ENCODE assay signal across 8 cellular contexts in the genomic region with DNA sequence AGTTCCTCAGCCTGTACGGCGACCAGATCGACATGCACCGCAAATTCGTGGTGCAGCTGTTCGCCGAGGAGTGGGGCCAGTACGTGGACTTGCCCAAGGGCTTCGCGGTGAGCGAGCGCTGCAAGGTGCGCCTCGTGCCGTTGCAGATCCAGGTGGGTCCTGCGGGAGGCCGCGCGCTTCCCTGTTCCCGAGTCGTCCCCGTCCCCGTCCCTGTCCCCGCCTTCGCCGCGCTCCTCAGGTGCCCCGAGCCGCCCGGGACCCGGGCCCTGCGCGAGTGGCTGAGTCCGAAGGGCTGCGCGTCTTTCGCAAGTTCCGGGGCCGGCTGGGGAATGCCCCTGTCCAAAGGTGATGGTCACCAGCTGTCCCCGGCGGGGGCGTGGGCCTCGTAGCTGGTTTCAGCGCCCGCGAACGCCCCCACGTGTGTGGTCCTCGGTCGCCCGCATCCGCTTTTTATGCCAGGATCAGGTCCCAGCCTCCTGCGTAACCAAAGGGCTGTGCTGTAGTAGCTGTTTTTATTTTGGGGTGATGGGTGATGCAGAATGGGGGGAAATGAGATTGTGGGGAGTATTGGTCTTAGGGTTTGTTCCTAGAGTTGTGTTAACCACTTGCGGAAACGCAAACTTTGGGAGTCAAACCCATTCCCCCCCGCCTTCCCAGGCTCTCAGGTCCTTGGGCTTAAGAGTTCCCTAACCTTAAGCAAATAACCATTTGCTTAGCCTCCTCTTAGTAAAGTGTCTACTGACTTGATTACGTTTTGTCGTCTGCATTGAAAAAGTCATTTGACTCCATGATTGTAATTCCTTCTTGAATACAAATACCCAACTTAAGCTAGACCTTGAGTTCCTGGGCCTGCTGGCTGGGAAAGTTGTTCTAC. TPM values are rescaled to one million over a fixed set of nuclear protein-coding genes. Genes with fewer than 3 reads are reported as not detected.
DNase-seq lines count a peak whose midpoint lies in the region; ATAC-seq, FAIRE-seq and TF ChIP-seq lines count a peak whose summit lies in the region.

No MANE protein-coding gene starts in this region.

- no peaks in the 10 kb centered on the region for H3K9me3 ChIP-seq in body of pancreas
- no peaks in the 10 kb centered on the region for H3K9me3 ChIP-seq in iPS-20b (ENCODE audit: insufficient read depth, low read depth, low read length)
- H3K9me3 ChIP-seq in skeletal muscle tissue (ENCODE audit: control insufficient read depth in 3 of 3, low read length in 3 of 3): no peaks in the 10 kb centered on the region

- DNase-seq in EH (ENCODE audit: low read depth): peak; percentile 33
- DNase-seq in HTR-8/SVneo (ENCODE audit: insufficient read length, low spot score): peak; percentile 11
- peak in 4 of 5 donors; percentile 27 to 36 (median 34) for DNase-seq in T-helper 1 cell
- DNase-seq in body of pancreas: peak; percentile 64 to 75 (median 70)
- DNase-seq in cerebellar nuclear complex (lab: John Stamatoyannopoulos, UW): no peak

- no peaks in the 10 kb centered on the region for H3K27me3 ChIP-seq in body of pancreas
- peaks cover 45% of the 10 kb centered on the region for H3K27me3 ChIP-seq in iPS-20b (ENCODE audit: insufficient read depth, low read length)
- no peaks in the 10 kb centered on the region for H3K27me3 ChIP-seq in skeletal muscle tissue (ENCODE audit: control insufficient read depth in 3 of 3, insufficient read depth in 3 of 3, low read length in 3 of 3)

- intact Hi-C loops in body of pancreas (cut with DNase I): no loop called here

- peak; percentile 37 to 63 (median 52) for TF ChIP-seq POLR2A in body of pancreas (IDR thresholded peaks at IDR 0.05)

- FAIRE-seq in HTR-8/SVneo (lab: Jason Lieb, UNC): no peak

- H3K4me3 ChIP-seq in body of pancreas (peak overlapping the region; percentile 41 to 66), iPS-20b (ENCODE audit: low read length) (peak overlapping the region; percentile 75), skeletal muscle tissue (ENCODE audit: low read length in 3 of 3) (peak overlapping the region; percentile 90 to 95 (median 93))

- ATAC-seq in GM21447 (IDR thresholded peaks at IDR 0.05; ENCODE audit: unreplicated experiment): peak; percentile 60
- ATAC-seq in body of pancreas: peak; percentile 58

- H3K9ac ChIP-seq in iPS-20b (ENCODE audit: low read depth, low read length) (peak overlapping the region; percentile 70; the same call in 1 of the 2 replicates), skeletal muscle tissue (ENCODE audit: low read depth in 1 of 3, low read length in 3 of 3) (peak overlapping the region; percentile 72 to 90 (median 78))

- H3K36me3 ChIP-seq in body of pancreas (replicated peaks in 1 of 2; ENCODE audit: insufficient read depth in 1 of 2, low read depth in 2 of 2) (no peaks in the 10 kb centered on the region), iPS-20b (ENCODE audit: insufficient read depth, low read depth, low read length) (no peaks in the 10 kb centered on the region; the same call in 1 of the 2 replicates), skeletal muscle tissue (ENCODE audit: control insufficient read depth in 3 of 3, insufficient read depth in 3 of 3, low read length in 3 of 3) (no peaks in the 10 kb centered on the region)

- peak overlapping the region; percentile 71 to 91 (median 81) for H3K27ac ChIP-seq in body of pancreas
- no peak overlapping the region for H3K27ac ChIP-seq in iPS-20b (ENCODE audit: low read length)
- H3K27ac ChIP-seq in skeletal muscle tissue (ENCODE audit: low read depth, low read length): peak overlapping the region; percentile 54

- 0 to 1% methylated on average over 19 to 56 of the region's 58 CpGs for WGBS in body of pancreas, 2 donors

- TF ChIP-seq CTCF in body of pancreas (IDR thresholded peaks at IDR 0.05): peak in 1 of 7 experiments; percentile 24

- peaks cover 30% of the 10 kb centered on the region for H3K4me1 ChIP-seq in body of pancreas
- H3K4me1 ChIP-seq in iPS-20b (ENCODE audit: insufficient read depth, low read length): peaks cover 14% of the 10 kb centered on the region; the same call in 1 of the 2 replicates
- H3K4me1 ChIP-seq in skeletal muscle tissue (ENCODE audit: control insufficient read depth in 3 of 3, insufficient read depth in 3 of 3, low read length in 3 of 3): peaks cover 11 to 29% (median 25%) of the 10 kb centered on the region in 3 donors

RNA-seq across cellular contexts. Expression of a gene that starts 0.6 kb away (rescaled TPM):
- total RNA-seq in body of pancreas: 10 to 100 TPM; 23.4 to 25.9 TPM
- 32.4 TPM for total RNA-seq in skeletal muscle tissue

Comparison
In these comparisons a context has a peak if more than half of its experiments do, and no peak if none do; other contexts are left out.
1. DNase-seq: peak in EH (single experiment), HTR-8/SVneo (single experiment), T-helper 1 cell (4 of 5) and body of pancreas (4 of 4); none in cerebellar nuclear complex (0 of 2).
2. Peak in every context shown above with its lines, with median percentiles within 50 percentile points of each other: H3K4me3 ChIP-seq.